ENCODE assay signal across 10 cellular contexts in the genomic region with DNA sequence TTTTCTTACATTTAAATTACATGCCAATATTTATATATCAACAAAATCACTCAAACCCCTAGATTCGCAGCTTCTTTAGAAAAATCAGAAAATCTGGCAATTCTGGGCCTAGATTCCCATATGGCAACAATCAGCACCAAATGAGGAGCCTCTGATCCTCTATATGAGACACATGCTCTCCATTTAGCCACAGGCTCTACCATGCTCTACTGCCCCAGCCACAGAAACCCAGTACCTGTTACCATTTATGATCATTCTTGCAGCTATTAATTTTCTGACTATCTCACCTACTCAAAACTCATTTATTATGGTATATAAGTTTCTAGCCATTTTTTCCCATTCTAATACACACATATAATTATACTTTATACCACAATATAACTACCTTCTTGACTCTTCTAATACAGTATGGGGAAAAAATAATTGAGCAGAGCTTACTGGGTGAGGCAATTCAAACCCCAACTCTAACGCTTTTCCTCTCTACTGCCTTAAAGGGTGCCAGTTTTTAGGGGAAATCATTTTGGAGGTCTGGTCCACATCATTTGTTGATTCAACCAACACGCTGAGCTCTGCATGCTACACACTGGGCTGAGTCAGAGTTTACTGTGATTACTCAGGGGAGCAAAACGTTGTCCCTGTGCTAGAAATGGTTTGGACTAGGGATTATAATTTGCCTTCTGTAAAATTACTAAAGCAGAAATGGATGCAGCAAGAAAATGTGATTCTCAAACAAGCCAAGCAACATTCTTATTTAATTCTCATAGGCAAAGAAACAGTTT. TPM values are rescaled to one million over a fixed set of nuclear protein-coding genes. Genes with fewer than 3 reads are reported as not detected.
DNase-seq lines count a peak whose midpoint lies in the region; TF ChIP-seq lines count a peak whose summit lies in the region.
"Had no signal": no experiment of that assay in that cellular context is flagged by ENCODE, and none has a peak within 500 bp of the region (broad histone marks: within the 10 kb centered on the region; RNA-seq: fewer than 3 reads in every experiment).

No MANE protein-coding gene starts in this region.

- CTCF ChIA-PET in GM10248 (lab: Yijun Ruan, JAX), result interaction anchor here (0.9 to 11.9 kb wide), 9 partner anchors 10 to 95 kb away, joined by 3 to 79 read pairs (median 4); partner anchors contain the start of gene PDLIM1

- no peak overlapping the region for H3K9ac ChIP-seq in BLaER1 treated with 17β-estradiol and CSF1 and Interleukin-3, amounts not matched to agents 10 nM and 100 nM
- H3K9ac ChIP-seq in MM.1S (ENCODE audit: low read length), result no peak overlapping the region

- H3K4me1 ChIP-seq in BLaER1 treated with 17β-estradiol and CSF1 and Interleukin-3, amounts not matched to agents 10 nM and 100 nM, result peaks cover 0 to 55% (median 50%) of the 10 kb centered on the region in 10 experiments; a peak in 18 of 20 replicates
- H3K4me1 ChIP-seq in MM.1S (ENCODE audit: low read length), result no peaks in the 10 kb centered on the region

- H4K20me1 ChIP-seq in BLaER1 treated with 17β-estradiol and CSF1 and Interleukin-3, amounts not matched to agents 10 nM and 100 nM, result peaks cover 0 to 89% (median 42%) of the 10 kb centered on the region in 11 experiments; a peak in 15 of 22 replicates
- peaks cover 4% of the 10 kb centered on the region; the same call in 1 of the 2 replicates for H4K20me1 ChIP-seq in MM.1S (ENCODE audit: insufficient read depth, low read length)

- TF ChIP-seq CTCF in MM.1S (IDR thresholded peaks at IDR 0.05; ENCODE audit: low read length) (no peak), GM10248 (IDR thresholded peaks at IDR 0.05; ENCODE audit: control extremely low read depth, extremely low read depth, low read depth, missing control alignments) (no peak)

- H3K36me3 ChIP-seq in BLaER1 treated with 17β-estradiol and CSF1 and Interleukin-3, amounts not matched to agents 10 nM and 100 nM, result peaks cover 0 to 50% (median 22%) of the 10 kb centered on the region in 11 experiments; a peak in 10 of 22 replicates
- no peaks in the 10 kb centered on the region for H3K36me3 ChIP-seq in MM.1S (replicated peaks; ENCODE audit: insufficient read depth, low read length)

- peaks cover 99% of the 10 kb centered on the region for H3K79me2 ChIP-seq in MM.1S (ENCODE audit: low read length)

- H2AFZ ChIP-seq in MM.1S (ENCODE audit: low read length), result no peak overlapping the region

- H3K4me2 ChIP-seq in BLaER1 treated with 17β-estradiol and CSF1 and Interleukin-3, amounts not matched to agents 10 nM and 100 nM, result peak overlapping the region in 6 of 11 experiments; percentile 5 to 41 (median 20); a peak in 6 of 22 replicates
- H3K4me2 ChIP-seq in MM.1S (ENCODE audit: low read depth, low read length), result no peak overlapping the region

- no peak overlapping the region for H3K4me3 ChIP-seq in BLaER1 treated with 17β-estradiol and CSF1 and Interleukin-3, amounts not matched to agents 10 nM and 100 nM
- H3K4me3 ChIP-seq in MM.1S (ENCODE audit: low read length), result no peak overlapping the region

- no peak overlapping the region for H3K27ac ChIP-seq in BLaER1 treated with 17β-estradiol and CSF1 and Interleukin-3, amounts not matched to agents 10 nM and 100 nM
- H3K27ac ChIP-seq in epithelial cell of prostate (peak overlapping the region; percentile 90), MM.1S (ENCODE audit: low read length) (no peak overlapping the region)

- no peaks in the 10 kb centered on the region for H3F3A ChIP-seq in MM.1S (ENCODE audit: insufficient read depth, low read length)

- H3K9me3 ChIP-seq in BLaER1 treated with 17β-estradiol and CSF1 and Interleukin-3, amounts not matched to agents 10 nM and 100 nM (replicated peaks in 1 of 11), result peaks cover 0 to 4% (median 0%) of the 10 kb centered on the region in 11 experiments; a peak in 1 of 22 replicates
- H3K9me3 ChIP-seq in MM.1S (replicated peaks; ENCODE audit: insufficient read depth, low read length), result no peaks in the 10 kb centered on the region

- H3K27me3 ChIP-seq in BLaER1 treated with 17β-estradiol and CSF1 and Interleukin-3, amounts not matched to agents 10 nM and 100 nM, result no peaks in the 10 kb centered on the region
- H3K27me3 ChIP-seq in MM.1S (replicated peaks; ENCODE audit: insufficient read depth, low read length), result no peaks in the 10 kb centered on the region

- DNase-seq in LHCN-M2 (ENCODE audit: low read depth) (peak; percentile 66), epithelial cell of prostate (ENCODE audit: low read depth, low spot score) (no peak), myocyte (ENCODE audit: low read depth) (peak; percentile 7), MM.1S (no peak), GM10248 (ENCODE audit: extremely low spot score) (no peak)
- no peak for DNase-seq in stimulated activated CD4-positive, alpha-beta T cell treated with anti-CD3 and anti-CD28 coated beads, Interleukin-15, amount 100 ng/mL, for 24 hours
- no peak for DNase-seq in stimulated activated CD4-positive, alpha-beta T cell treated with anti-CD3 and anti-CD28 coated beads, Interleukin-4, amount 100 ng/mL, for 24 hours
- DNase-seq: NCI-H1417, retina had no signal

- POLR2A ChIA-PET in GM10248 (lab: Yijun Ruan, JAX), result interaction anchor here (0.7 kb wide), 1 partner anchor 16 kb away, joined by 3 read pairs; no protein-coding TSS in a partner anchor

- no peaks in the 10 kb centered on the region for H3K9me2 ChIP-seq in MM.1S (replicated peaks; ENCODE audit: insufficient read depth, low read length)

RNA-seq across cellular contexts. Expression of gene PDLIM1, which starts 11.6 kb away (rescaled TPM):
- total RNA-seq in LHCN-M2 (2014; rRNA removed), result 5.1 and 6.3 TPM in 2 replicates
- 167 TPM for polyA plus RNA-seq in LHCN-M2 (2012)
- total RNA-seq in myocyte, result 2.1 and 3.9 TPM in 2 replicates
- polyA plus RNA-seq in myocyte (2012), result 213 TPM

Comparison
In these comparisons a context has a peak if more than half of its experiments do, and no peak if none do; other contexts are left out.
1. DNase-seq: peak in LHCN-M2 (single experiment) and myocyte (single experiment); none in epithelial cell of prostate (single experiment), MM.1S (single experiment), stimulated activated CD4-positive, alpha-beta T cell treated with anti-CD3 and anti-CD28 coated beads, Interleukin-15, amount 100 ng/mL, for 24 hours (single experiment), GM10248 (single experiment) and stimulated activated CD4-positive, alpha-beta T cell treated with anti-CD3 and anti-CD28 coated beads, Interleukin-4, amount 100 ng/mL, for 24 hours (single experiment).